In the genomic region with DNA sequence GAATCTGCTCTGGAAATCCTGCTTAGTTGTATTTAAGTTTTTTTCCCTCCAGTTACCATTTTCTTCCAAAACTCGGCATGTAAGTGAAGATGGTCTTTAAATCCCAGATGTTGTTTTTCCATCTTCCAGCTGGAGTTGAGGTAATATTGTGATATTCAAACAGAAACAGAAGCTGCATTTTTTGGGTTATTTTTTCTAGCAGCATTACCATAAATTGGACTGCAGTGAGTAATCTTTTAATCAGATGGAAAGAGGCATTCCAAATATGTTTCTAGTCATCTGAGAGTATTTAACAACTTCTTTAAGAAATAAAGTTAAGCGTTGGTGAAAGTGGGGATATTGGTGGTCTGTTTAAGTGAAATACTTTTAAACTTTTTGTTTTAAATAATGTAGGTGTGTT, we compare ENCODE assay signal across 1 cellular context.
TF ChIP-seq lines count a peak whose summit lies in the region.

No MANE protein-coding gene starts in this region.

TF ChIP-seq in HEK293, 187 proteins besides CTCF, POLR2A, EP300 and RAD21:
- TF ChIP-seq ZNF449 (tag by site-specific recombination; IDR thresholded peaks at IDR 0.05): 0 out of 2 replicates have a peak, but pooled peaks have one; percentile 48
- TF ChIP-seq ZNF292 (tag by site-specific recombination; IDR thresholded peaks at IDR 0.05; ENCODE audit: borderline replicate concordance, low read depth): no peak
